Comparison of ENCODE assay signal across 19 cellular contexts in genomic region chr1:44220001-44220751, GRCh38. TPM values are rescaled to one million over a fixed set of nuclear protein-coding genes. Genes with fewer than 3 reads are reported as not detected.
DNase-seq lines count a peak whose midpoint lies in the region; ATAC-seq, FAIRE-seq and TF ChIP-seq lines count a peak whose summit lies in the region.
"Had no signal": no experiment of that assay in that cellular context is flagged by ENCODE, and none has a peak within 500 bp of the region (broad histone marks: within the 10 kb centered on the region; RNA-seq: fewer than 3 reads in every experiment).

No MANE protein-coding gene starts in this region.

- H3K4me1 ChIP-seq in K562 (replicated peaks in 1 of 2; ENCODE audit: control insufficient read depth in 2 of 2, insufficient read depth in 2 of 2, low read length in 2 of 2): peaks cover 0 to 5% of the 10 kb centered on the region in 2 experiments; a peak in 2 of 5 replicates
- peaks cover 0 to 4% of the 10 kb centered on the region in 2 donors for H3K4me1 ChIP-seq in neuronal stem cell (ENCODE audit: control insufficient read depth in 2 of 2, insufficient read depth in 1 of 2, low read depth in 1 of 2, low read length in 2 of 2)
- H3K4me1 ChIP-seq in GM23338 (ENCODE audit: insufficient read depth): no peaks in the 10 kb centered on the region
- H3K4me1 ChIP-seq: psoas muscle, SJSA1, thyroid gland had no signal

- TF ChIP-seq EP300 in K562 (IDR thresholded peaks at IDR 0.05; ENCODE audit: low read length): no peak

- H3K4me2 ChIP-seq in K562 (ENCODE audit: insufficient read depth, low read length): no peak overlapping the region
- H3K4me2 ChIP-seq in neuronal stem cell (ENCODE audit: insufficient read depth, low read length, poor library complexity, severe bottlenecking): no peak overlapping the region
- no peak overlapping the region for H3K4me2 ChIP-seq in GM23338
- H3K4me2 ChIP-seq: KMS-11 had no signal

- no peaks in the 10 kb centered on the region for H3K9me3 ChIP-seq in K562 (replicated peaks; ENCODE audit: control insufficient read depth, insufficient read depth, low read depth, low read length)
- H3K9me3 ChIP-seq in neuronal stem cell (replicated peaks in 1 of 2; ENCODE audit: control insufficient read depth in 2 of 2, insufficient read depth in 1 of 2, low read depth in 1 of 2, low read length in 2 of 2): peaks cover 0 to 3% of the 10 kb centered on the region in 2 donors
- H3K9me3 ChIP-seq: left ventricle myocardium inferior, psoas muscle, SJSA1, thyroid gland had no signal

- H2BK15ac ChIP-seq in neuronal stem cell (ENCODE audit: low read length): no peak overlapping the region

- H2BK12ac ChIP-seq in neuronal stem cell (ENCODE audit: low read length): peak overlapping the region; percentile 8

- ATAC-seq in K562: no peak
- no peak for ATAC-seq in GM23338
- ATAC-seq in HG02870 (IDR thresholded peaks at IDR 0.05; ENCODE audit: unreplicated experiment): no peak
- ATAC-seq in HG02642 (IDR thresholded peaks at IDR 0.05; ENCODE audit: poor library complexity, unreplicated experiment): no peak
- ATAC-seq: psoas muscle had no signal

- WGBS in K562 (ENCODE audit: insufficient coverage, low coverage, missing lambda C conversion rate): 89% methylated on average over 29 of the region's 31 CpGs
- WGBS in neuronal stem cell (ENCODE audit: extremely low coverage in 2 of 2, insufficient read length in 2 of 2, insufficient replicate concordance in 1 of 2), 2 donors: no CpG with 5 or more reads among the region's 31 CpGs

- H3K4me3 Mint-ChIP-seq in GM23338: no peak overlapping the region
- H3K4me3 Mint-ChIP-seq: brain, H9 had no signal

- no peaks in the 10 kb centered on the region for H3K79me2 ChIP-seq in K562 (ENCODE audit: control insufficient read depth, insufficient read depth, low read length)
- no peaks in the 10 kb centered on the region for H3K79me2 ChIP-seq in GM23338 (replicated peaks; ENCODE audit: insufficient read depth)

- peak overlapping the region; percentile 14 for H3K23ac ChIP-seq in neuronal stem cell (ENCODE audit: low read depth, low read length, poor library complexity)

- no peak overlapping the region for H3K14ac ChIP-seq in neuronal stem cell (ENCODE audit: low read length)

- in situ Hi-C loops in K562 (cut with MboI): loop anchor here (10.0 kb wide), 1 partner anchor 375 kb away; no protein-coding TSS in a partner anchor

- peaks cover 4% of the 10 kb centered on the region; the same call in 2 of the 3 replicates for H3K9me3 Mint-ChIP-seq in GM23338
- H3K9me3 Mint-ChIP-seq: brain had no signal

- DNase-seq in AG08396 (ENCODE audit: low spot score): peak; percentile 46
- peak; percentile 71 for DNase-seq in HCEC 1CT
- DNase-seq in K562 (ENCODE audit: extremely low read depth in 1 of 4, low spot score in 3 of 4): no peak
- DNase-seq in neuronal stem cell (ENCODE audit: low spot score): no peak
- DNase-seq in SW 1271 (lab: John Stamatoyannopoulos, UW): no peak
- no peak for DNase-seq in GM23338 (ENCODE audit: low spot score)
- DNase-seq: AML-193; effector CD4-positive, alpha-beta T cell; H9; left ventricle myocardium inferior; NCI-H1417 treated with DMSO at 0.1 percent for 48 hours; psoas muscle; thyroid gland had no signal

- H3K4me1 Mint-ChIP-seq in GM23338: no peaks in the 10 kb centered on the region
- H3K4me1 Mint-ChIP-seq: H9 had no signal

- H3K36me3 ChIP-seq in K562 (ENCODE audit: control insufficient read depth, insufficient read depth, low read length): peaks cover 71% of the 10 kb centered on the region
- H3K36me3 ChIP-seq in neuronal stem cell (replicated peaks in 1 of 2; ENCODE audit: control insufficient read depth in 2 of 2, insufficient read depth in 2 of 2, low read length in 2 of 2): peaks cover 42 to 79% of the 10 kb centered on the region in 2 donors
- peaks cover 10% of the 10 kb centered on the region; the same call in 1 of the 2 replicates for H3K36me3 ChIP-seq in GM23338 (ENCODE audit: insufficient read depth)

- H3K9me2 ChIP-seq in GM23338 (ENCODE audit: insufficient read depth): 0 out of 2 replicates have a peak, but pooled peaks cover 4% of the 10 kb centered on the region

- no peak overlapping the region for H2BK120ac ChIP-seq in neuronal stem cell (ENCODE audit: low read depth, low read length)

- intact Hi-C loops in K562 (cut with micrococcal nuclease): no loop called here

- H3K9ac ChIP-seq in K562 (ENCODE audit: insufficient read depth in 1 of 2, low read depth in 2 of 2, low read length in 2 of 2) (no peak overlapping the region; a peak in 1 of 4 replicates), neuronal stem cell (ENCODE audit: low read depth, low read length, poor library complexity) (no peak overlapping the region)
- H3K9ac ChIP-seq: KMS-11 had no signal

- H3K79me1 ChIP-seq in neuronal stem cell (ENCODE audit: low read depth, low read length): peaks cover 2% of the 10 kb centered on the region

- H2AFZ ChIP-seq in K562 (ENCODE audit: low read depth, low read length) (no peak overlapping the region), neuronal stem cell (ENCODE audit: low read length) (no peak overlapping the region), GM23338 (no peak overlapping the region)

- no peak for TF ChIP-seq POLR2A in K562 (conservative IDR thresholded peaks at IDR 0.05)

- CTCF ChIA-PET in K562 (lab: Yijun Ruan, JAX; ENCODE audit: low intra/inter-chr PET ratio): no interaction called here

- H4K20me1 ChIP-seq in K562 (replicated peaks; ENCODE audit: control insufficient read depth, insufficient read depth, low read length) (no peaks in the 10 kb centered on the region; the same call in 1 of the 2 replicates), GM23338 (replicated peaks; ENCODE audit: insufficient read depth) (peaks cover 5% of the 10 kb centered on the region; the same call in 1 of the 2 replicates)

- no peak overlapping the region for H3K18ac ChIP-seq in neuronal stem cell (ENCODE audit: low read length)

- no peak overlapping the region for H3K27ac ChIP-seq in K562 (ENCODE audit: extremely low read depth, low read depth, low read length)
- no peak overlapping the region for H3K27ac ChIP-seq in neuronal stem cell (replicated peaks; ENCODE audit: low read length)
- H3K27ac ChIP-seq in GM23338 (ENCODE audit: low read depth): no peak overlapping the region
- H3K27ac ChIP-seq: KMS-11, left ventricle myocardium inferior, psoas muscle, SJSA1, thyroid gland had no signal

- no peak for TF ChIP-seq RAD21 in K562 (CRISPR knock-in tag; conservative IDR thresholded peaks at IDR 0.05 in 1 of 2, IDR thresholded peaks at IDR 0.05 in 1 of 2)

- H3K36me3 Mint-ChIP-seq in GM23338 (ENCODE audit: low read depth): peaks cover 62% of the 10 kb centered on the region

- no peak overlapping the region for H3K27ac Mint-ChIP-seq in GM23338
- H3K27ac Mint-ChIP-seq: H9 had no signal

- H4K8ac ChIP-seq in neuronal stem cell (ENCODE audit: low read depth, low read length): no peak overlapping the region

- H3F3A ChIP-seq in GM23338 (replicated peaks; ENCODE audit: low read depth): no peaks in the 10 kb centered on the region

- POLR2A ChIA-PET in K562 (lab: Yijun Ruan, JAX): interaction anchor here (0.6 to 1.1 kb wide), 4 partner anchors 14 to 867 kb away, joined by 3 to 5 read pairs (median 3); no protein-coding TSS in a partner anchor

- peaks cover 17% of the 10 kb centered on the region for H3K27me3 Mint-ChIP-seq in GM23338 (ENCODE audit: insufficient read depth, low read depth, poor library complexity)
- H3K27me3 Mint-ChIP-seq: brain had no signal

- H4K91ac ChIP-seq in neuronal stem cell (ENCODE audit: low read depth, low read length, poor library complexity): no peak overlapping the region

- no peak overlapping the region for H2AK5ac ChIP-seq in neuronal stem cell (ENCODE audit: low read depth, low read length)

- H3K4ac ChIP-seq in neuronal stem cell (ENCODE audit: low read length): no peak overlapping the region

- H3K9me1 ChIP-seq in K562 (ENCODE audit: control insufficient read depth, insufficient read depth, low read length): peaks cover 2% of the 10 kb centered on the region

- TF ChIP-seq CTCF in K562 (IDR thresholded peaks at IDR 0.05 in 2 of 3, conservative IDR thresholded peaks at IDR 0.05 in 1 of 3; ENCODE audit: insufficient read depth in 2 of 3, low read depth in 1 of 3, low read length in 3 of 3): no peak
- no peak for TF ChIP-seq CTCF in GM23338 (conservative IDR thresholded peaks at IDR 0.05; ENCODE audit: low read depth in 2 of 2)

- no peak overlapping the region for H3K4me3 ChIP-seq in K562
- no peak overlapping the region for H3K4me3 ChIP-seq in neuronal stem cell (ENCODE audit: low read length in 2 of 2)
- no peak overlapping the region for H3K4me3 ChIP-seq in GM23338
- H3K4me3 ChIP-seq: left ventricle myocardium inferior, psoas muscle, SJSA1, thyroid gland had no signal

- H3K27me3 ChIP-seq in K562 (ENCODE audit: control insufficient read depth in 2 of 2, insufficient read depth in 2 of 2, low read length in 2 of 2) (no peaks in the 10 kb centered on the region), neuronal stem cell (ENCODE audit: control insufficient read depth in 3 of 3, insufficient read depth in 3 of 3, low read depth in 1 of 3, low read length in 3 of 3) (no peaks in the 10 kb centered on the region), GM23338 (ENCODE audit: insufficient read depth) (no peaks in the 10 kb centered on the region)
- H3K27me3 ChIP-seq: SJSA1, thyroid gland had no signal

- no peak for FAIRE-seq in K562 (lab: Jason Lieb, UNC)
- FAIRE-seq: D721Med had no signal

- H2BK5ac ChIP-seq in neuronal stem cell (ENCODE audit: low read length): no peak overlapping the region

- BruUV-seq in K562 (replicated peaks; lab: Mats Ljungman, UMichigan): no TSS peak

RNA-seq across cellular contexts. Expression of gene DMAP1, which starts 6.9 kb away (rescaled TPM):
- total RNA-seq in K562 (2011; cell fraction: chromatin; rRNA removed; ENCODE audit: low replicate concordance): 75.0 and 118 TPM in 2 replicates
- total RNA-seq in K562 (2011; cell fraction: nucleolus; rRNA removed): 96.1 and 101 TPM in 2 replicates
- total RNA-seq in K562 (2011; cell fraction: nucleoplasm; rRNA removed): 70.1 and 80.1 TPM in 2 replicates
- total RNA-seq in K562 (2014; rRNA removed) (51.2 and 52.3 TPM in 2 replicates), K562 (2014; rRNA removed; fragmentation: Illumina TruSeq; extraction: Trizol) (11.5 and 14.2 TPM in 2 replicates), K562 (2015; rRNA removed; fragmentation: Illumina TruSeq; extraction: Trizol) (20.2 and 25.1 TPM in 2 replicates), K562 (2021) (38.0 and 38.6 TPM in 2 replicates)
- polyA plus RNA-seq in K562 (2011; rRNA removed) (30.3 and 39.4 TPM in 2 replicates), K562 (2014; fragmentation: Illumina TruSeq; extraction: Trizol) (34.8 and 37.0 TPM in 2 replicates), K562 (2014; fragmentation: Nextera tagmentation; extraction: Ambion mirVana) (1 to 10 TPM; 1.5 to 4.0 TPM), K562 (2014; rRNA removed) (50.3 and 54.0 TPM in 2 replicates), GM23338 (2016; fragmentation: Nextera tagmentation; extraction: Ambion mirVana) (27.9 and 32.6 TPM in 2 replicates)
- polyA plus RNA-seq in K562 (2011; cell fraction: cytosol; rRNA removed): 36.6 and 44.1 TPM in 2 replicates
- 138 and 153 TPM in 2 replicates for polyA plus RNA-seq in K562 (2011; cell fraction: nucleus; rRNA removed)
- 33.2 and 39.0 TPM in 2 replicates for polyA plus RNA-seq in K562 (2012)
- 32.6 and 36.3 TPM in 2 replicates for polyA minus RNA-seq in K562 (2011; rRNA and poly(A)+ RNA removed)
- 18.4 and 29.8 TPM in 2 replicates for polyA minus RNA-seq in K562 (2011; cell fraction: cytosol; rRNA and poly(A)+ RNA removed)
- 36.8 and 54.3 TPM in 2 replicates for polyA minus RNA-seq in K562 (2011; cell fraction: nucleus; rRNA and poly(A)+ RNA removed)
- 31.9 TPM for polyA plus RNA-seq in neuronal stem cell (2013, experiment 1 of 2)
- 31.3 TPM for polyA plus RNA-seq in neuronal stem cell (2013, experiment 2 of 2)
- total RNA-seq in GM23338 (2014; rRNA removed; shearing (Covaris generic)): 38.8 and 40.0 TPM in 2 replicates

Comparison
In these comparisons a context has a peak if more than half of its experiments do, and no peak if none do; other contexts are left out.
1. DNase-seq: peak in AG08396 (single experiment) and HCEC 1CT (single experiment); none in K562 (0 of 4), neuronal stem cell (single experiment), SW 1271 (0 of 2) and GM23338 (single experiment).